ENCODE assay signal across 8 cellular contexts in genomic region chr11:66638177-66639065, GRCh38. TPM values are rescaled to one million over a fixed set of nuclear protein-coding genes. Genes with fewer than 3 reads are reported as not detected.
DNase-seq lines count a peak whose midpoint lies in the region; ATAC-seq lines count a peak whose summit lies in the region.

A gene with protein sequence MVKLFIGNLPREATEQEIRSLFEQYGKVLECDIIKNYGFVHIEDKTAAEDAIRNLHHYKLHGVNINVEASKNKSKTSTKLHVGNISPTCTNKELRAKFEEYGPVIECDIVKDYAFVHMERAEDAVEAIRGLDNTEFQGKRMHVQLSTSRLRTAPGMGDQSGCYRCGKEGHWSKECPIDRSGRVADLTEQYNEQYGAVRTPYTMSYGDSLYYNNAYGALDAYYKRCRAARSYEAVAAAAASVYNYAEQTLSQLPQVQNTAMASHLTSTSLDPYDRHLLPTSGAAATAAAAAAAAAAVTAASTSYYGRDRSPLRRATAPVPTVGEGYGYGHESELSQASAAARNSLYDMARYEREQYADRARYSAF (plus strand): TSS chr11:66638703. CDS start chr11:66639712, 1,009 bp downstream.

- DNase-seq in AML-193 (lab: John Stamatoyannopoulos, UW) = peak; percentile 98
- DNase-seq in NCI-H460 (ENCODE audit: extremely low read depth, low read depth) = peak; percentile 99
- DNase-seq in activated CD4-positive, CD25-positive, alpha-beta regulatory T cell treated with anti-CD3 and anti-CD28 coated beads, Interleukin-2, amount 50 U/mL, for 72 hours = peak; percentile 89
- DNase-seq in cerebellar nuclear complex (lab: John Stamatoyannopoulos, UW) = peak; percentile 96 to 98
- peak; percentile 100 for DNase-seq in islet precursor cell
- DNase-seq in stimulated activated CD4-positive, alpha-beta T cell treated with anti-CD3 and anti-CD28 coated beads, Interleukin-12 subunit alpha, Interleukin-12 subunit beta, amount 100 ng/mL, for 48 hours (ENCODE audit: low read depth in 2 of 3, low spot score in 1 of 3) = peak; percentile 92 to 97 (median 96)

- ATAC-seq in GM19043 (IDR thresholded peaks at IDR 0.05; ENCODE audit: low read depth, unreplicated experiment) (peak; percentile 95), HG03378 (IDR thresholded peaks at IDR 0.05; ENCODE audit: unreplicated experiment) (peak; percentile 92)

RNA-seq across cellular contexts. Expression of the gene that starts here (rescaled TPM):
- total RNA-seq in NCI-H460 (2014; rRNA removed; shearing (Covaris generic)) = 64.3 and 69.4 TPM in 2 replicates
- polyA plus RNA-seq in NCI-H460 (2014; cell fraction: nucleus; rRNA removed) = 101 and 117 TPM in 2 replicates

Comparison
In these comparisons a context has a peak if more than half of its experiments do, and no peak if none do; other contexts are left out.
1. Peak in every context shown above with its lines: DNase-seq and ATAC-seq.